Comparison of ENCODE assay signal across 9 cellular contexts in the genomic region with DNA sequence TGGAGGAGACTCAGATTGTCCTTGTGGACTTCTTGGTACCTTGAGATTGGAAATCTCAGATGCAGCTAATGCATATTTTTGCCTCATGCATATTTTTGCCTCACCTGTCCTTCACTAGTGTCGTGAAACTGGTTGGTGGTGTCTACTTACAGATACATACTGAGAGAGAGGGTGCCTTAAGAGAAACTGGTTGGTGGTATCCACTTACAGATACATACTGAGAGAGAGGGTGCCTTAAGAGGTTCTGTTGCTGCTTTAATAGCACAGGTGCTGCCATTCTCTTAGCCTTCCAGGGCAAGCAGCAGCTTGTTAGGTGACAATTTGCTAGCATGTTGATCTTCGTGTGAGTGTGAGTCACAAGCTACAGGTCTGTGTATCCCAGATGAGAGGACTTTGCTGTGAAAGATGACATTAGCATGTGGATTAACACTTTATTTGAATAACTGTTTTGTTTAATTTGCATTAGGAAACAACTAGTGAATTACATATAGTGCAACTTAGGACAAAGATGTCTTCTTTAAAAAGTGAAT. TPM values are rescaled to one million over a fixed set of nuclear protein-coding genes. Genes with fewer than 3 reads are reported as not detected.
DNase-seq lines count a peak whose midpoint lies in the region; ATAC-seq and TF ChIP-seq lines count a peak whose summit lies in the region.
"Had no signal": no experiment of that assay in that cellular context is flagged by ENCODE, and none has a peak within 500 bp of the region (broad histone marks: within the 10 kb centered on the region; RNA-seq: fewer than 3 reads in every experiment).

No MANE protein-coding gene starts in this region.

- H3K36me3 Mint-ChIP-seq in activated T-cell treated with anti-CD3 and anti-CD28 coated beads, Interleukin-2, amount 50 U/mL, for 4 hours (ENCODE audit: insufficient read depth) = peaks cover 7% of the 10 kb centered on the region

- no peak for DNase-seq in activated T-cell treated with anti-CD3 and anti-CD28 coated beads, Interleukin-2, amount 50 U/mL, for 4 hours
- DNase-seq in activated T-cell treated with anti-CD3 and anti-CD28 coated beads for 4 hours = no peak
- DNase-seq in NCI-H2171 treated with DMSO at 0.1 percent for 48 hours (lab: John Stamatoyannopoulos, UW) = peak; percentile 75
- DNase-seq in spleen = no peak
- no peak for DNase-seq in NCI-H226
- no peak for DNase-seq in uterus
- DNase-seq: tibial artery had no signal

- no peaks in the 10 kb centered on the region for H3K9me3 Mint-ChIP-seq in activated T-cell treated with anti-CD3 and anti-CD28 coated beads, Interleukin-2, amount 50 U/mL, for 4 hours

- H3K4me1 ChIP-seq in ectodermal cell (ENCODE audit: control insufficient read depth, insufficient read depth, low read length) = peaks cover 10% of the 10 kb centered on the region
- peaks cover 11 to 70% (median 45%) of the 10 kb centered on the region in 6 donors for H3K4me1 ChIP-seq in spleen
- H3K4me1 ChIP-seq in uterus = no peaks in the 10 kb centered on the region

- H3K27me3 Mint-ChIP-seq in activated T-cell treated with anti-CD3 and anti-CD28 coated beads, Interleukin-2, amount 50 U/mL, for 4 hours (ENCODE audit: low read depth) = no peaks in the 10 kb centered on the region

- WGBS in ectodermal cell, 2 experiments = 62% methylated on average over 2 of the region's 2 CpGs
- WGBS in spleen, 5 donors = 42 to 65% (median 59%) methylated on average over 2 of the region's 2 CpGs

- H3K9me3 ChIP-seq in ectodermal cell (ENCODE audit: control insufficient read depth, low read length) (no peaks in the 10 kb centered on the region), spleen (no peaks in the 10 kb centered on the region), uterus (no peaks in the 10 kb centered on the region)
- H3K9me3 ChIP-seq: tibial artery had no signal

- peak overlapping the region; percentile 94 for H3K4me3 Mint-ChIP-seq in activated T-cell treated with anti-CD3 and anti-CD28 coated beads, Interleukin-2, amount 50 U/mL, for 4 hours

- H3K27ac ChIP-seq in ectodermal cell (ENCODE audit: insufficient read depth, low read depth, low read length, poor library complexity, severe bottlenecking) (no peak overlapping the region), spleen (peak overlapping the region in 5 of 8 donors; percentile 6 to 88 (median 82)), uterus (no peak overlapping the region)

- H3K4me3 ChIP-seq in ectodermal cell (ENCODE audit: insufficient read depth, low read depth, low read length) = peak overlapping the region; percentile 66
- peak overlapping the region in 2 of 8 donors; percentile 65 to 83 for H3K4me3 ChIP-seq in spleen
- no peak overlapping the region for H3K4me3 ChIP-seq in uterus

- no peak for TF ChIP-seq CTCF in spleen (IDR thresholded peaks at IDR 0.05 in 8 of 11, conservative IDR thresholded peaks at IDR 0.05 in 3 of 11)
- TF ChIP-seq CTCF in uterus (IDR thresholded peaks at IDR 0.05) = no peak

- H3K36me3 ChIP-seq in ectodermal cell (ENCODE audit: control insufficient read depth, insufficient read depth, low read length) (peaks cover 11% of the 10 kb centered on the region), spleen (peaks cover 0 to 11% (median 0%) of the 10 kb centered on the region in 6 donors), uterus (no peaks in the 10 kb centered on the region)
- H3K36me3 ChIP-seq: tibial artery had no signal

- no peak for ATAC-seq in activated T-cell treated with anti-CD3 and anti-CD28 coated beads, Interleukin-2, amount 50 U/mL, for 4 hours
- ATAC-seq in GM18498 (IDR thresholded peaks at IDR 0.05; ENCODE audit: unreplicated experiment) = no peak

- H3K27me3 ChIP-seq in ectodermal cell (ENCODE audit: control insufficient read depth, insufficient read depth, low read length, poor library complexity, severe bottlenecking) = no peaks in the 10 kb centered on the region
- H3K27me3 ChIP-seq in spleen (replicated peaks in 1 of 7) = no peaks in the 10 kb centered on the region
- no peaks in the 10 kb centered on the region for H3K27me3 ChIP-seq in uterus
- H3K27me3 ChIP-seq: tibial artery had no signal

- peaks cover 69% of the 10 kb centered on the region for H3K4me1 Mint-ChIP-seq in activated T-cell treated with anti-CD3 and anti-CD28 coated beads, Interleukin-2, amount 50 U/mL, for 4 hours (ENCODE audit: low read depth)

- intact Hi-C loops in spleen (cut with DNase I; ENCODE audit: low total_unique reads) (no loop called here), uterus (cut with DNase I; ENCODE audit: low total_unique reads) (no loop called here)

- TF ChIP-seq POLR2A in spleen (IDR thresholded peaks at IDR 0.05) (no peak), uterus (IDR thresholded peaks at IDR 0.05) (no peak)

RNA-seq across cellular contexts. Expression of gene PTTG1, which starts 1.4 kb away (rescaled TPM):
- 10 to 100 TPM; 22.5 to 27.1 (median 25.8) TPM for total RNA-seq in activated T-cell treated with anti-CD3 and anti-CD28 coated beads, Interleukin-2, amount 50 U/mL, for 4 hours
- polyA plus RNA-seq in ectodermal cell (2013, experiment 1 of 4) = 244 TPM
- 212 TPM for polyA plus RNA-seq in ectodermal cell (2013, experiment 2 of 4)
- polyA plus RNA-seq in ectodermal cell (2013, experiment 3 of 4) = 282 TPM
- polyA plus RNA-seq in ectodermal cell (2013, experiment 4 of 4) = 300 TPM
- total RNA-seq in spleen = 10 to 100 TPM in 5 of 7 donors, 1 to 10 TPM in 2; 7.9 to 42.2 (median 19.2) TPM
- polyA plus RNA-seq in spleen = 10 to 100 TPM; 20.0 to 74.2 (median 23.5) TPM
- total RNA-seq in uterus = 10 to 100 TPM in 2 of 4 donors, 1 to 10 TPM in 1, not detected in 1; 2.4 to 40.0 (median 10.6) TPM

RNA-seq across cellular contexts. Expression of gene SLU7, which starts 4.2 kb away (rescaled TPM):
- total RNA-seq in activated T-cell treated with anti-CD3 and anti-CD28 coated beads, Interleukin-2, amount 50 U/mL, for 4 hours = 10 to 100 TPM; 33.2 to 48.3 (median 44.9) TPM
- polyA plus RNA-seq in ectodermal cell (2013, experiment 1 of 4) = 41.7 TPM
- 40.4 TPM for polyA plus RNA-seq in ectodermal cell (2013, experiment 2 of 4)
- 37.8 TPM for polyA plus RNA-seq in ectodermal cell (2013, experiment 3 of 4)
- 38.2 TPM for polyA plus RNA-seq in ectodermal cell (2013, experiment 4 of 4)
- total RNA-seq in spleen (100 to 1,000 TPM in 1 of 7 donors, 10 to 100 TPM in 6; 53.6 to 114 (median 58.1) TPM), uterus (10 to 100 TPM; 26.6 to 90.0 (median 52.4) TPM)
- polyA plus RNA-seq in spleen = 10 to 100 TPM; 32.1 to 40.5 (median 36.6) TPM

RNA-seq across cellular contexts. Expression of gene FAM200C, which starts 23.2 kb away (rescaled TPM):
- under 1 TPM; 0.38 to 0.43 (median 0.42) TPM for total RNA-seq in activated T-cell treated with anti-CD3 and anti-CD28 coated beads, Interleukin-2, amount 50 U/mL, for 4 hours
- polyA plus RNA-seq in ectodermal cell (2013, experiment 1 of 4) = 14.1 TPM
- 12.1 TPM for polyA plus RNA-seq in ectodermal cell (2013, experiment 2 of 4)
- polyA plus RNA-seq in ectodermal cell (2013, experiment 3 of 4) = 11.2 TPM
- polyA plus RNA-seq in ectodermal cell (2013, experiment 4 of 4) = 12.7 TPM
- total RNA-seq in spleen (1 to 10 TPM; 1.6 to 5.9 (median 2.9) TPM), uterus (10 to 100 TPM in 3 of 4 donors, 1 to 10 TPM in 1; 6.1 to 34.1 (median 18.4) TPM)
- 1 to 10 TPM; 1.8 to 2.5 (median 2.0) TPM for polyA plus RNA-seq in spleen

RNA-seq across cellular contexts. Expression of gene C1QTNF2, which starts 52.7 kb away (rescaled TPM):
- total RNA-seq in activated T-cell treated with anti-CD3 and anti-CD28 coated beads, Interleukin-2, amount 50 U/mL, for 4 hours = not detected
- polyA plus RNA-seq in ectodermal cell (2013, experiment 1 of 4) = 0.59 TPM
- polyA plus RNA-seq in ectodermal cell (2013, experiment 2 of 4) = 0.57 TPM
- polyA plus RNA-seq in ectodermal cell (2013, experiment 3 of 4) = 0.53 TPM
- 0.36 TPM for polyA plus RNA-seq in ectodermal cell (2013, experiment 4 of 4)
- under 1 TPM in 4 of 7 donors, not detected in 3; 0.16 to 0.52 (median 0.32) TPM for total RNA-seq in spleen
- under 1 TPM; 0.24 to 0.36 (median 0.32) TPM for polyA plus RNA-seq in spleen
- 10 to 100 TPM in 1 of 4 donors, 1 to 10 TPM in 2, under 1 TPM in 1; 0.59 to 16.5 (median 3.0) TPM for total RNA-seq in uterus

Comparison
In these comparisons a context has a peak if more than half of its experiments do, and no peak if none do; other contexts are left out.
1. H3K27ac ChIP-seq: peak in spleen (5 of 8); none in ectodermal cell (single experiment) and uterus (0 of 2).